22 cellular contexts compared by ENCODE assay signal in genomic region chr16:79067600-79067999, GRCh38.
DNase-seq lines count a peak whose midpoint lies in the region; FAIRE-seq and TF ChIP-seq lines count a peak whose summit lies in the region.
"Had no signal": no experiment of that assay in that cellular context is flagged by ENCODE, and none has a peak within 500 bp of the region (broad histone marks: within the 10 kb centered on the region; RNA-seq: fewer than 3 reads in every experiment).

No MANE protein-coding gene starts in this region.

- no peak overlapping the region for H2AFZ ChIP-seq in keratinocyte (ENCODE audit: control insufficient read depth, low read length)

- peaks cover 6% of the 10 kb centered on the region for H3K27me3 ChIP-seq in keratinocyte (ENCODE audit: control insufficient read depth, extremely low read depth, insufficient read depth, low read length)
- H3K27me3 ChIP-seq: brain microvascular endothelial cell, esophagus muscularis mucosa, upper lobe of right lung had no signal

- H3K27ac ChIP-seq in keratinocyte (ENCODE audit: control insufficient read depth, insufficient read depth, low read length) = no peak overlapping the region
- H3K27ac ChIP-seq: brain microvascular endothelial cell, esophagus muscularis mucosa, upper lobe of right lung had no signal

- H3K36me3 ChIP-seq in keratinocyte (ENCODE audit: control insufficient read depth in 2 of 2, extremely low read depth in 1 of 2, insufficient read depth in 2 of 2, low read length in 2 of 2) = no peaks in the 10 kb centered on the region
- H3K36me3 ChIP-seq: brain microvascular endothelial cell, esophagus muscularis mucosa, upper lobe of right lung had no signal

- no peak for TF ChIP-seq CTCF in keratinocyte (optimal IDR thresholded peaks at IDR 0.05 in 1 of 3, IDR thresholded peaks at IDR 0.05 in 1 of 3, conservative IDR thresholded peaks at IDR 0.05 in 1 of 3; ENCODE audit: extremely low read depth in 1 of 3, insufficient read depth in 2 of 3, low read length in 3 of 3)

- H3K4me2 ChIP-seq in keratinocyte (ENCODE audit: control insufficient read depth, extremely low read depth, insufficient read depth, low read depth, low read length) = no peak overlapping the region

- peaks cover 14% of the 10 kb centered on the region for H3K4me1 ChIP-seq in keratinocyte (ENCODE audit: control insufficient read depth, extremely low read depth, insufficient read depth, low read length)

- peak; percentile 93 for FAIRE-seq in keratinocyte (lab: Jason Lieb, UNC)

- H3K9ac ChIP-seq in keratinocyte (ENCODE audit: control insufficient read depth, extremely low read depth, insufficient read depth, low read length) = no peak overlapping the region

- no peak overlapping the region for H3K4me3 ChIP-seq in keratinocyte (ENCODE audit: control insufficient read depth in 2 of 3, extremely low read depth in 1 of 3, insufficient read depth in 2 of 3, low read depth in 1 of 3, low read length in 3 of 3)
- H3K4me3 ChIP-seq: esophagus muscularis mucosa, upper lobe of right lung had no signal

- H3K79me2 ChIP-seq in keratinocyte (ENCODE audit: control insufficient read depth, insufficient read depth, low read length) = no peaks in the 10 kb centered on the region

- no peaks in the 10 kb centered on the region for H3K9me3 ChIP-seq in keratinocyte (ENCODE audit: control insufficient read depth, low read depth, low read length)
- H3K9me3 ChIP-seq: esophagus muscularis mucosa, upper lobe of right lung had no signal

- dilution Hi-C loops in keratinocyte (cut with MboI; ENCODE audit: extremely low pct_ligation_motif_present, low sequenced_read_pairs) = no loop called here

- no peaks in the 10 kb centered on the region for H4K20me1 ChIP-seq in keratinocyte (ENCODE audit: control insufficient read depth, extremely low read depth, insufficient read depth, low read length)

- DNase-seq in activated CD4-positive, alpha-beta T cell treated with anti-CD3 and anti-CD28 coated beads for 48 hours = peak; percentile 47
- no peak for DNase-seq in activated CD4-positive, alpha-beta T cell treated with anti-CD3 and anti-CD28 coated beads for 4 hours
- peak; percentile 29 for DNase-seq in Daoy (ENCODE audit: low read depth)
- peak; percentile 17 for DNase-seq in SW480 (ENCODE audit: low spot score)
- DNase-seq in keratinocyte (ENCODE audit: low read depth, low spot score) = no peak
- no peak for DNase-seq in NCI-H2171 (lab: John Stamatoyannopoulos, UW)
- DNase-seq in NAMALWA (ENCODE audit: low spot score) = no peak
- no peak for DNase-seq in EL
- DNase-seq: activated CD4-positive, alpha-beta T cell treated with anti-CD3 and anti-CD28 coated beads, Interleukin-2, amount 50 U/mL, for 1 hour; activated naive CD8-positive, alpha-beta T cell treated with anti-CD3 and anti-CD28 coated beads, Interleukin-2, amount 10 ng/mL, durations not matched to agents 7 days and 5 days; brain microvascular endothelial cell; DND-41; effector CD8-positive, alpha-beta T cell; Karpas-422; left colon; naive thymus-derived CD8-positive, alpha-beta T cell; NCI-H2029 treated with DMSO at 0.1 percent for 48 hours; NCI-H446 treated with DMSO at 0.1 percent for 48 hours; NK-92 treated with Interleukin-12 subunit alpha and Interleukin-12 subunit beta, amount 100 ng/mL, for 24 hours; retina; upper lobe of right lung had no signal

- H3K9me1 ChIP-seq in keratinocyte (ENCODE audit: control insufficient read depth, extremely low read depth, insufficient read depth, low read length) = no peaks in the 10 kb centered on the region

Comparison
In these comparisons a context has a peak if more than half of its experiments do, and no peak if none do; other contexts are left out.
1. DNase-seq: peak in activated CD4-positive, alpha-beta T cell treated with anti-CD3 and anti-CD28 coated beads for 48 hours (single experiment), Daoy (single experiment) and SW480 (single experiment); none in activated CD4-positive, alpha-beta T cell treated with anti-CD3 and anti-CD28 coated beads for 4 hours (0 of 2), keratinocyte (single experiment), NCI-H2171 (single experiment), NAMALWA (single experiment) and EL (single experiment).